In genomic region chr12:90897981-90898380, GRCh38 we compare ENCODE assay signal across 25 cellular contexts. TPM values are rescaled to one million over a fixed set of nuclear protein-coding genes. Genes with fewer than 3 reads are reported as not detected.
DNase-seq lines count a peak whose midpoint lies in the region; ATAC-seq, FAIRE-seq and TF ChIP-seq lines count a peak whose summit lies in the region.
"Had no signal": no experiment of that assay in that cellular context is flagged by ENCODE, and none has a peak within 500 bp of the region (broad histone marks: within the 10 kb centered on the region; RNA-seq: fewer than 3 reads in every experiment).

No MANE protein-coding gene starts in this region.

- no peaks in the 10 kb centered on the region for H3K79me2 ChIP-seq in GM23248 (ENCODE audit: insufficient read depth)
- no peaks in the 10 kb centered on the region for H3K79me2 ChIP-seq in astrocyte (ENCODE audit: insufficient read depth, low read length)

- no peaks in the 10 kb centered on the region for H3K36me3 ChIP-seq in GM23248 (ENCODE audit: low read depth)
- H3K36me3 ChIP-seq in astrocyte (ENCODE audit: insufficient read depth, low read length): no peaks in the 10 kb centered on the region
- H3K36me3 ChIP-seq in lower lobe of right lung: no peaks in the 10 kb centered on the region
- H3K36me3 ChIP-seq: BE2C; BLaER1 treated with 17β-estradiol and CSF1 and Interleukin-3, amounts not matched to agents 10 nM and 100 nM had no signal

- intact Hi-C loops in lower lobe of right lung (cut with DNase I): no loop called here

- FAIRE-seq in D721Med (lab: Jason Lieb, UNC) (peak; percentile 29), astrocyte (lab: Jason Lieb, UNC) (no peak)
- FAIRE-seq: A549, G401.6, GM12892, GM19239 had no signal

- DNase-seq in D721Med (ENCODE audit: insufficient read length, low spot score): no peak
- peak; percentile 24 for DNase-seq in GM23248
- no peak for DNase-seq in astrocyte (ENCODE audit: low read depth)
- no peak for DNase-seq in lower lobe of right lung
- no peak for DNase-seq in mesenteric fat pad (ENCODE audit: low spot score)
- DNase-seq: 8988T; ACHN; AML-193; BE2C; CD4-positive, alpha-beta T cell; CD8-positive, alpha-beta memory T cell; DMS53; DMS79 treated with DMSO at 0.1 percent for 48 hours; H9 had no signal

- ATAC-seq in lower lobe of right lung: no peak
- no peak for ATAC-seq in HG02642 (IDR thresholded peaks at IDR 0.05; ENCODE audit: poor library complexity, unreplicated experiment)
- ATAC-seq: A549, GM23338, HCT116 had no signal

- TF ChIP-seq CTCF in D721Med (IDR thresholded peaks at IDR 0.05; ENCODE audit: insufficient read depth, missing control alignments): no peak
- TF ChIP-seq CTCF in astrocyte (IDR thresholded peaks at IDR 0.05; ENCODE audit: insufficient read depth, low read depth, low read length): no peak
- TF ChIP-seq CTCF in lower lobe of right lung (IDR thresholded peaks at IDR 0.05): no peak

- peaks cover 33% of the 10 kb centered on the region for H3F3A ChIP-seq in GM23248 (ENCODE audit: insufficient read depth)

- H3K36me3 Mint-ChIP-seq in astrocyte (ENCODE audit: low read depth, unreplicated experiment): no peaks in the 10 kb centered on the region
- H3K36me3 Mint-ChIP-seq: CD14-positive monocyte; CD8-positive, alpha-beta memory T cell had no signal

- peaks cover 1% of the 10 kb centered on the region for H3K9me3 Mint-ChIP-seq in astrocyte (ENCODE audit: unreplicated experiment)
- H3K9me3 Mint-ChIP-seq: CD4-positive, alpha-beta T cell; CD8-positive, alpha-beta memory T cell; GM23338; H9 had no signal

- H3K4me3 Mint-ChIP-seq in astrocyte (ENCODE audit: unreplicated experiment): no peak overlapping the region
- H3K4me3 Mint-ChIP-seq: CD14-positive monocyte; CD4-positive, alpha-beta T cell; CD8-positive, alpha-beta memory T cell; GM23338; H9 had no signal

- peaks cover 31% of the 10 kb centered on the region for H3K4me1 Mint-ChIP-seq in astrocyte (ENCODE audit: low read depth, unreplicated experiment)
- H3K4me1 Mint-ChIP-seq: CD14-positive monocyte; CD8-positive, alpha-beta memory T cell; GM23338; H9 had no signal

- no peak overlapping the region for H2AFZ ChIP-seq in GM23248
- no peak overlapping the region for H2AFZ ChIP-seq in astrocyte (ENCODE audit: low read depth, low read length)
- H2AFZ ChIP-seq: GM23338 had no signal

- H3K9ac ChIP-seq in GM23248 (no peak overlapping the region), astrocyte (ENCODE audit: low read length) (no peak overlapping the region)
- H3K9ac ChIP-seq: BLaER1 treated with 17β-estradiol and CSF1 and Interleukin-3, amounts not matched to agents 10 nM and 100 nM had no signal

- H3K4me2 ChIP-seq in GM23248 (ENCODE audit: unreplicated experiment) (no peak overlapping the region), astrocyte (ENCODE audit: low read length) (no peak overlapping the region)
- H3K4me2 ChIP-seq: A549; BLaER1 treated with 17β-estradiol and CSF1 and Interleukin-3, amounts not matched to agents 10 nM and 100 nM; GM23338 had no signal

- H3K9me3 ChIP-seq in GM23248 (ENCODE audit: low read depth) (no peaks in the 10 kb centered on the region), astrocyte (ENCODE audit: insufficient read depth, low read depth, low read length) (no peaks in the 10 kb centered on the region), lower lobe of right lung (no peaks in the 10 kb centered on the region)
- H3K9me3 ChIP-seq: A549; BE2C; BLaER1 treated with 17β-estradiol and CSF1 and Interleukin-3, amounts not matched to agents 10 nM and 100 nM had no signal

- H3K27me3 ChIP-seq in GM23248 (replicated peaks; ENCODE audit: insufficient read depth) (no peaks in the 10 kb centered on the region), astrocyte (ENCODE audit: insufficient read depth, low read length) (no peaks in the 10 kb centered on the region), lower lobe of right lung (ENCODE audit: low read depth) (no peaks in the 10 kb centered on the region)
- H3K27me3 ChIP-seq: BE2C; BLaER1 treated with 17β-estradiol and CSF1 and Interleukin-3, amounts not matched to agents 10 nM and 100 nM had no signal

- no peaks in the 10 kb centered on the region for H4K20me1 ChIP-seq in GM23248 (ENCODE audit: insufficient read depth)
- H4K20me1 ChIP-seq in astrocyte (ENCODE audit: insufficient read depth, low read length): no peaks in the 10 kb centered on the region
- H4K20me1 ChIP-seq: BLaER1 treated with 17β-estradiol and CSF1 and Interleukin-3, amounts not matched to agents 10 nM and 100 nM had no signal

- H3K27me3 Mint-ChIP-seq in astrocyte (ENCODE audit: low read depth, unreplicated experiment): no peaks in the 10 kb centered on the region
- H3K27me3 Mint-ChIP-seq: CD8-positive, alpha-beta memory T cell had no signal

- peaks cover 41% of the 10 kb centered on the region for H3K4me1 ChIP-seq in GM23248 (ENCODE audit: insufficient read depth)
- H3K4me1 ChIP-seq in astrocyte (ENCODE audit: insufficient read depth, low read length): peaks cover 12% of the 10 kb centered on the region
- no peaks in the 10 kb centered on the region for H3K4me1 ChIP-seq in lower lobe of right lung
- H3K4me1 ChIP-seq: A549; BLaER1 treated with 17β-estradiol and CSF1 and Interleukin-3, amounts not matched to agents 10 nM and 100 nM had no signal

- no peak overlapping the region for H3K4me3 ChIP-seq in GM23248
- no peak overlapping the region for H3K4me3 ChIP-seq in astrocyte (ENCODE audit: insufficient read depth, low read depth, low read length)
- H3K4me3 ChIP-seq in lower lobe of right lung: no peak overlapping the region
- H3K4me3 ChIP-seq: A549; BLaER1 treated with 17β-estradiol and CSF1 and Interleukin-3, amounts not matched to agents 10 nM and 100 nM; GM23338 had no signal

- H3K27ac Mint-ChIP-seq in astrocyte (ENCODE audit: unreplicated experiment): peak overlapping the region; percentile 34
- H3K27ac Mint-ChIP-seq: CD14-positive monocyte; CD4-positive, alpha-beta T cell; CD8-positive, alpha-beta memory T cell; GM23338; H9 had no signal

- in situ Hi-C loops in GM23248 (cut with MboI): no loop called here

- H3K27ac ChIP-seq in GM23248: no peak overlapping the region
- no peak overlapping the region for H3K27ac ChIP-seq in astrocyte (ENCODE audit: low read depth, low read length)
- no peak overlapping the region for H3K27ac ChIP-seq in lower lobe of right lung
- H3K27ac ChIP-seq: A549; BLaER1 treated with 17β-estradiol and CSF1 and Interleukin-3, amounts not matched to agents 10 nM and 100 nM had no signal

- no peaks in the 10 kb centered on the region for H3K9me2 ChIP-seq in GM23248 (ENCODE audit: insufficient read depth)

RNA-seq across cellular contexts. Expression of gene CCER1, which starts 57.0 kb away (rescaled TPM):
- not detected in 2 replicates for total RNA-seq in GM23248 (2014; rRNA removed; shearing (Covaris generic))
- polyA plus RNA-seq in GM23248 (2016; fragmentation: Nextera tagmentation; extraction: Ambion mirVana): not detected in 2 replicates
- total RNA-seq in astrocyte (not detected in 2 replicates), lower lobe of right lung (not detected), mesenteric fat pad (not detected)
- total RNA-seq: CD4-positive, alpha-beta T cell; CD8-positive, alpha-beta memory T cell; Daoy; GM23338; H4; H9 had no signal
- polyA plus RNA-seq: A549; CD14-positive monocyte; CD8-positive, alpha-beta memory T cell; GM23338 had no signal
